8 cellular contexts compared by ENCODE assay signal in genomic region chr3:152834354-152835310, GRCh38. TPM values are rescaled to one million over a fixed set of nuclear protein-coding genes. Genes with fewer than 3 reads are reported as not detected.
A peak's percentile ranks its signal among the peaks of the same experiment; 100 is the strongest.
DNase-seq lines count a peak whose midpoint lies in the region; ATAC-seq, FAIRE-seq and TF ChIP-seq lines count a peak whose summit lies in the region.

A gene with protein sequence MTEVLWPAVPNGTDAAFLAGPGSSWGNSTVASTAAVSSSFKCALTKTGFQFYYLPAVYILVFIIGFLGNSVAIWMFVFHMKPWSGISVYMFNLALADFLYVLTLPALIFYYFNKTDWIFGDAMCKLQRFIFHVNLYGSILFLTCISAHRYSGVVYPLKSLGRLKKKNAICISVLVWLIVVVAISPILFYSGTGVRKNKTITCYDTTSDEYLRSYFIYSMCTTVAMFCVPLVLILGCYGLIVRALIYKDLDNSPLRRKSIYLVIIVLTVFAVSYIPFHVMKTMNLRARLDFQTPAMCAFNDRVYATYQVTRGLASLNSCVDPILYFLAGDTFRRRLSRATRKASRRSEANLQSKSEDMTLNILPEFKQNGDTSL (plus strand): TSS chr3:152835131. CDS start chr3:152835783, 652 bp downstream.

- H3K4me3 ChIP-seq in GM06990 (replicated peaks; ENCODE audit: low read depth, low read length) (peak within 1 kb of the TSS; percentile 72), keratinocyte (ENCODE audit: control insufficient read depth in 2 of 3, extremely low read depth in 1 of 3, insufficient read depth in 2 of 3, low read depth in 1 of 3, low read length in 3 of 3) (peak within 1 kb of the TSS; percentile 56 to 93 (median 88)), smooth muscle cell (peak within 1 kb of the TSS; percentile 86)

- H3K4me2 ChIP-seq in keratinocyte (ENCODE audit: control insufficient read depth, extremely low read depth, insufficient read depth, low read depth, low read length) (peak within 1 kb of the TSS; percentile 94), smooth muscle cell (peak within 1 kb of the TSS; percentile 96)

- H3K9me1 ChIP-seq in keratinocyte (ENCODE audit: control insufficient read depth, extremely low read depth, insufficient read depth, low read length): no peaks in the 10 kb centered on the region

- TF ChIP-seq CTCF in GM06990 (IDR thresholded peaks at IDR 0.05; ENCODE audit: insufficient read depth, low read length, poor library complexity, severe bottlenecking): no peak
- peak in 2 of 3 experiments; percentile 12 to 25 for TF ChIP-seq CTCF in keratinocyte (optimal IDR thresholded peaks at IDR 0.05 in 1 of 3, IDR thresholded peaks at IDR 0.05 in 1 of 3, conservative IDR thresholded peaks at IDR 0.05 in 1 of 3; ENCODE audit: extremely low read depth in 1 of 3, insufficient read depth in 2 of 3, low read length in 3 of 3)
- TF ChIP-seq CTCF in smooth muscle cell (IDR thresholded peaks at IDR 0.05; ENCODE audit: borderline replicate concordance, insufficient read depth, poor library complexity, severe bottlenecking): no peak

- H3K79me2 ChIP-seq in keratinocyte (ENCODE audit: control insufficient read depth, insufficient read depth, low read length): no peaks in the 10 kb centered on the region
- peaks cover 47% of the 10 kb centered on the region for H3K79me2 ChIP-seq in smooth muscle cell (ENCODE audit: low read depth)

- dilution Hi-C loops in keratinocyte (cut with MboI; ENCODE audit: extremely low pct_ligation_motif_present, low sequenced_read_pairs): no loop called here

- H4K20me1 ChIP-seq in keratinocyte (ENCODE audit: control insufficient read depth, extremely low read depth, insufficient read depth, low read length) (no peaks in the 10 kb centered on the region), smooth muscle cell (ENCODE audit: low read depth) (no peaks in the 10 kb centered on the region)

- no peaks in the 10 kb centered on the region for H3F3A ChIP-seq in smooth muscle cell (ENCODE audit: low read depth)

- H3K4me1 ChIP-seq in keratinocyte (ENCODE audit: control insufficient read depth, extremely low read depth, insufficient read depth, low read length): peaks cover 15% of the 10 kb centered on the region
- peaks cover 4% of the 10 kb centered on the region for H3K4me1 ChIP-seq in smooth muscle cell (ENCODE audit: low read depth)

- DNase-seq in GM06990 (ENCODE audit: extremely low read depth, insufficient read length) (peak; percentile 84), HT1080 (ENCODE audit: low read depth) (peak; percentile 92), SIG-M5 treated with dmso at 0.1 percent for 504 hours (lab: John Stamatoyannopoulos, UW; ENCODE audit: unreplicated experiment) (peak; percentile 82), cerebellum (ENCODE audit: low spot score) (peak; percentile 6), keratinocyte (ENCODE audit: low read depth, low spot score) (peak; percentile 7), smooth muscle cell (lab: John Stamatoyannopoulos, UW; ENCODE audit: unreplicated experiment) (peak; percentile 55), NCI-H1092 (lab: John Stamatoyannopoulos, UW) (no peak)

- H3K36me3 ChIP-seq in GM06990 (ENCODE audit: control insufficient read depth, insufficient read depth, low read length) (no peaks in the 10 kb centered on the region), keratinocyte (ENCODE audit: control insufficient read depth in 2 of 2, extremely low read depth in 1 of 2, insufficient read depth in 2 of 2, low read length in 2 of 2) (no peaks in the 10 kb centered on the region), smooth muscle cell (ENCODE audit: low read depth) (no peaks in the 10 kb centered on the region)

- H3K9me3 ChIP-seq in keratinocyte (ENCODE audit: control insufficient read depth, low read depth, low read length): no peaks in the 10 kb centered on the region
- no peaks in the 10 kb centered on the region for H3K9me3 ChIP-seq in smooth muscle cell (replicated peaks; ENCODE audit: low read depth)

- H3K27ac ChIP-seq in keratinocyte (ENCODE audit: control insufficient read depth, insufficient read depth, low read length): peak within 1 kb of the TSS; percentile 67
- H3K27ac ChIP-seq in smooth muscle cell (ENCODE audit: low read depth): no peak within 1 kb of the TSS

- H3K9ac ChIP-seq in keratinocyte (ENCODE audit: control insufficient read depth, extremely low read depth, insufficient read depth, low read length) (peak within 1 kb of the TSS; percentile 78), smooth muscle cell (ENCODE audit: low read depth) (peak within 1 kb of the TSS; percentile 4)

- FAIRE-seq in keratinocyte (lab: Jason Lieb, UNC): peak; percentile 74

- WGBS in smooth muscle cell (ENCODE audit: low lambda C conversion rate): 3% methylated on average over 69 of the region's 69 CpGs

- ATAC-seq in GM21526 (IDR thresholded peaks at IDR 0.05; ENCODE audit: low FRiP score, unreplicated experiment): peak; percentile 84

- no peaks in the 10 kb centered on the region for H3K27me3 ChIP-seq in GM06990 (replicated peaks; ENCODE audit: control insufficient read depth, insufficient read depth, low read length)
- H3K27me3 ChIP-seq in keratinocyte (ENCODE audit: control insufficient read depth, extremely low read depth, insufficient read depth, low read length): peaks cover 3% of the 10 kb centered on the region
- no peaks in the 10 kb centered on the region for H3K27me3 ChIP-seq in smooth muscle cell (ENCODE audit: low read depth)

- H2AFZ ChIP-seq in keratinocyte (ENCODE audit: control insufficient read depth, low read length): peak within 1 kb of the TSS; percentile 99
- peak within 1 kb of the TSS; percentile 98 for H2AFZ ChIP-seq in smooth muscle cell (ENCODE audit: low read depth)

RNA-seq across cellular contexts. Expression of the gene that starts here (rescaled TPM):
- 5.1 and 5.6 TPM in 2 replicates for total RNA-seq in HT1080 (2014; rRNA removed; shearing (Covaris generic))
- polyA plus RNA-seq in HT1080 (2015; cell fraction: cytosol; rRNA removed): 3.7 and 4.7 TPM in 2 replicates
- polyA plus RNA-seq in HT1080 (2015; cell fraction: nucleus; rRNA removed): 5.0 TPM in 2 replicates
- total RNA-seq in cerebellum (32.8 TPM), smooth muscle cell (7.9 and 13.0 TPM in 2 replicates)
- polyA plus RNA-seq in keratinocyte (0.45 to 1.1 TPM (median 1.1 TPM) in 3 replicates), smooth muscle cell (3.9 and 4.1 TPM in 2 replicates)
- 1.4 TPM for polyA plus RNA-seq in keratinocyte (2011; ENCODE audit: low read depth)
- polyA plus RNA-seq in keratinocyte (2011; cell fraction: cytosol; rRNA removed): 0.35 and 0.45 TPM in 2 replicates
- polyA plus RNA-seq in keratinocyte (2011; cell fraction: nucleus; rRNA removed): 1.5 TPM in 2 replicates
- 0.52 and 2.8 TPM in 2 replicates for polyA plus RNA-seq in keratinocyte (2012; ENCODE audit: low replicate concordance)
- 0.79 to 1.9 TPM (median 1.7 TPM) in 3 replicates for polyA minus RNA-seq in keratinocyte
- polyA minus RNA-seq in keratinocyte (2011; cell fraction: cytosol; rRNA and poly(A)+ RNA removed): 1.5 TPM
- polyA minus RNA-seq in keratinocyte (2011; cell fraction: nucleus; rRNA and poly(A)+ RNA removed): 1.5 and 2.9 TPM in 2 replicates

Comparison
In these comparisons a context has a peak if more than half of its experiments do, and no peak if none do; other contexts are left out.
1. CTCF ChIP-seq: peak in keratinocyte (2 of 3); none in GM06990 (single experiment) and smooth muscle cell (single experiment).
2. Peak in every context shown above with its lines, with median percentiles within 50 percentile points of each other: H3K4me3 ChIP-seq.